In the genomic region with DNA sequence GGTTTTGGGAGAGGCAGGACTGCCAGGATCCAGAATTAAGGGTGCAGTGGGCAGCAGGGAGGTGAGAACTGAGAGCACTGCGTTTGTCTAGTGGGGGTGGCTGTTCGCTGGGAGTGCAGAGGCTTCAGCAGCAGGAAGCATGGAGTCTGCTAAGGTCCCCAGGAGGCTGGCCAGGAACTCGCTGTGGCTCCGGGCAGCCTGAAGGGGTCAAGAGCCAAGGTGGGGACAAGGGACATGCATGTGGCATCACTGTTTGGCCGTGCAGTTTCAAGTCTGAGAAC, we compare ENCODE assay signal across 1 cellular context.
TF ChIP-seq lines count a peak whose summit lies in the region.

No MANE protein-coding gene starts in this region.

TF ChIP-seq in H1, 55 proteins besides CTCF, POLR2A, EP300 and RAD21:
- TF ChIP-seq TBP (IDR thresholded peaks at IDR 0.05; ENCODE audit: low read depth, low read length), result no peak
- TF ChIP-seq HDAC6 (IDR thresholded peaks at IDR 0.05; ENCODE audit: low read depth, low read length), result no peak
- TF ChIP-seq TCF12 (IDR thresholded peaks at IDR 0.05; ENCODE audit: low read depth, low read length), result no peak
- TF ChIP-seq SIRT6 (IDR thresholded peaks at IDR 0.05; ENCODE audit: low read length), result no peak
- TF ChIP-seq RNF2 (IDR thresholded peaks at IDR 0.05; ENCODE audit: borderline replicate concordance, low read depth, low read length, missing control alignments, poor library complexity, severe bottlenecking), result no peak
- no peak for TF ChIP-seq JUN (IDR thresholded peaks at IDR 0.05; ENCODE audit: low read depth, low read length)
- no peak for TF ChIP-seq CBX5 (IDR thresholded peaks at IDR 0.05; ENCODE audit: low read depth, low read length)
- TF ChIP-seq KDM4A (IDR thresholded peaks at IDR 0.05; ENCODE audit: low read depth, low read length, severe bottlenecking), result no peak
- no peak for TF ChIP-seq TAF7 (optimal IDR thresholded peaks at IDR 0.05; ENCODE audit: borderline replicate concordance, low read depth, low read length)
- TF ChIP-seq EGR1 (IDR thresholded peaks at IDR 0.05; ENCODE audit: borderline replicate concordance, low read depth, low read length), result no peak
